ENCODE assay signal across 9 cellular contexts in genomic region chr5:39283231-39283818, GRCh38.
A peak's percentile ranks its signal among the peaks of the same experiment; 100 is the strongest.
DNase-seq lines count a peak whose midpoint lies in the region; ATAC-seq and TF ChIP-seq lines count a peak whose summit lies in the region.
"Had no signal": no experiment of that assay in that cellular context is flagged by ENCODE, and none has a peak within 500 bp of the region (broad histone marks: within the 10 kb centered on the region; RNA-seq: fewer than 3 reads in every experiment).

No MANE protein-coding gene starts in this region.

- peaks cover 7% of the 10 kb centered on the region for H3K9me3 Mint-ChIP-seq in activated T-cell treated with anti-CD3 and anti-CD28 coated beads, Interleukin-2, amount 50 U/mL, for 4 hours

- peaks cover 3% of the 10 kb centered on the region for H3K36me3 Mint-ChIP-seq in activated T-cell treated with anti-CD3 and anti-CD28 coated beads, Interleukin-2, amount 50 U/mL, for 4 hours (ENCODE audit: insufficient read depth)

- H3K9ac ChIP-seq in OCI-LY3 (ENCODE audit: low read length), result no peak overlapping the region

- H3K4me3 ChIP-seq in BE2C (ENCODE audit: low read depth, low read length), result no peak overlapping the region
- H3K4me3 ChIP-seq in OCI-LY3 (ENCODE audit: low read length), result no peak overlapping the region
- H3K4me3 ChIP-seq in neutrophil (ENCODE audit: low read depth in 1 of 2, low read length in 1 of 2), result peak overlapping the region in 1 of 2 experiments; percentile 28
- no peak overlapping the region for H3K4me3 ChIP-seq in aorta (ENCODE audit: low read length in 2 of 2)
- H3K4me3 ChIP-seq: SK-N-MC had no signal

- no peaks in the 10 kb centered on the region for H3K36me3 ChIP-seq in BE2C
- no peaks in the 10 kb centered on the region for H3K36me3 ChIP-seq in OCI-LY3 (replicated peaks; ENCODE audit: low read depth, low read length)
- no peaks in the 10 kb centered on the region for H3K36me3 ChIP-seq in neutrophil
- H3K36me3 ChIP-seq in aorta (ENCODE audit: control insufficient read depth in 1 of 2, insufficient read depth in 2 of 2, low read length in 1 of 2), result no peaks in the 10 kb centered on the region

- peaks cover 1% of the 10 kb centered on the region for H3K27me3 Mint-ChIP-seq in activated T-cell treated with anti-CD3 and anti-CD28 coated beads, Interleukin-2, amount 50 U/mL, for 4 hours (ENCODE audit: low read depth)

- no peaks in the 10 kb centered on the region for H3K79me2 ChIP-seq in OCI-LY3 (ENCODE audit: low read length)

- intact Hi-C loops in aorta (cut with DNase I), result no loop called here

- ATAC-seq in GM18873 (IDR thresholded peaks at IDR 0.05; ENCODE audit: low FRiP score, unreplicated experiment) (peak; percentile 81), HG03139 (IDR thresholded peaks at IDR 0.05; ENCODE audit: unreplicated experiment) (peak; percentile 80), aorta (ENCODE audit: low FRiP score) (peak; percentile 87)
- ATAC-seq in activated T-cell treated with anti-CD3 and anti-CD28 coated beads, Interleukin-2, amount 50 U/mL, for 4 hours, result peak; percentile 98

- peak overlapping the region; percentile 27; the same call in 1 of the 2 replicates for H2AFZ ChIP-seq in OCI-LY3 (ENCODE audit: low read depth, low read length)

- peak; percentile 14 for DNase-seq in BE2C
- DNase-seq in activated T-cell treated with anti-CD3 and anti-CD28 coated beads, Interleukin-2, amount 50 U/mL, for 4 hours, result peak; percentile 49
- DNase-seq in fibroblast of peridontal ligament (ENCODE audit: extremely low read depth), result peak; percentile 89
- DNase-seq in aorta, result no peak

- 21 to 32% methylated on average over 3 of the region's 3 CpGs for WGBS in aorta, 2 donors

- H3K4me1 ChIP-seq in BE2C (no peaks in the 10 kb centered on the region), OCI-LY3 (ENCODE audit: low read length) (no peaks in the 10 kb centered on the region), neutrophil (ENCODE audit: control insufficient read depth in 1 of 2, insufficient read depth in 1 of 2, low read depth in 1 of 2, low read length in 1 of 2) (peaks cover 13 to 17% of the 10 kb centered on the region in 2 experiments), aorta (ENCODE audit: control insufficient read depth in 1 of 2, insufficient read depth in 2 of 2, low read length in 2 of 2) (no peaks in the 10 kb centered on the region)

- H3K4me1 Mint-ChIP-seq in activated T-cell treated with anti-CD3 and anti-CD28 coated beads, Interleukin-2, amount 50 U/mL, for 4 hours (ENCODE audit: low read depth), result peaks cover 23% of the 10 kb centered on the region

- H3K4me3 Mint-ChIP-seq in activated T-cell treated with anti-CD3 and anti-CD28 coated beads, Interleukin-2, amount 50 U/mL, for 4 hours, result no peak overlapping the region

- no peak overlapping the region for H3K27ac ChIP-seq in OCI-LY3 (ENCODE audit: low read length)
- H3K27ac ChIP-seq in neutrophil, result peak overlapping the region; percentile 39
- no peak overlapping the region for H3K27ac ChIP-seq in aorta (ENCODE audit: low read depth in 1 of 2, low read length in 2 of 2)
- H3K27ac ChIP-seq: SK-N-MC had no signal

- TF ChIP-seq CTCF in BE2C (IDR thresholded peaks at IDR 0.05; ENCODE audit: low read depth, low read length) (peak; percentile 53), OCI-LY3 (IDR thresholded peaks at IDR 0.05; ENCODE audit: low read depth, low read length) (peak; percentile 69), neutrophil (IDR thresholded peaks at IDR 0.05) (peak; percentile 69)

- no peak overlapping the region for H3K4me2 ChIP-seq in OCI-LY3 (ENCODE audit: low read length)

- H3K9me3 ChIP-seq in BE2C (no peaks in the 10 kb centered on the region; the same call in 1 of the 2 replicates), OCI-LY3 (ENCODE audit: insufficient read depth, low read length) (no peaks in the 10 kb centered on the region), neutrophil (no peaks in the 10 kb centered on the region), aorta (ENCODE audit: control insufficient read depth, low read length) (no peaks in the 10 kb centered on the region)

- H3K27me3 ChIP-seq in BE2C, result no peaks in the 10 kb centered on the region
- no peaks in the 10 kb centered on the region for H3K27me3 ChIP-seq in OCI-LY3 (ENCODE audit: low read depth, low read length)
- H3K27me3 ChIP-seq in neutrophil, result no peaks in the 10 kb centered on the region
- no peaks in the 10 kb centered on the region for H3K27me3 ChIP-seq in aorta (ENCODE audit: control insufficient read depth in 1 of 2, insufficient read depth in 2 of 2, low read length in 1 of 2)

- H4K20me1 ChIP-seq in OCI-LY3 (ENCODE audit: insufficient read depth, low read length), result no peaks in the 10 kb centered on the region

Comparison
In these comparisons a context has a peak if more than half of its experiments do, and no peak if none do; other contexts are left out.
1. DNase-seq: peak in BE2C (single experiment), activated T-cell treated with anti-CD3 and anti-CD28 coated beads, Interleukin-2, amount 50 U/mL, for 4 hours (single experiment) and fibroblast of peridontal ligament (single experiment); none in aorta (0 of 2).
2. Peak in every context shown above with its lines, with median percentiles within 50 percentile points of each other: CTCF ChIP-seq and ATAC-seq.